1 cellular context compared by ENCODE assay signal in the genomic region with DNA sequence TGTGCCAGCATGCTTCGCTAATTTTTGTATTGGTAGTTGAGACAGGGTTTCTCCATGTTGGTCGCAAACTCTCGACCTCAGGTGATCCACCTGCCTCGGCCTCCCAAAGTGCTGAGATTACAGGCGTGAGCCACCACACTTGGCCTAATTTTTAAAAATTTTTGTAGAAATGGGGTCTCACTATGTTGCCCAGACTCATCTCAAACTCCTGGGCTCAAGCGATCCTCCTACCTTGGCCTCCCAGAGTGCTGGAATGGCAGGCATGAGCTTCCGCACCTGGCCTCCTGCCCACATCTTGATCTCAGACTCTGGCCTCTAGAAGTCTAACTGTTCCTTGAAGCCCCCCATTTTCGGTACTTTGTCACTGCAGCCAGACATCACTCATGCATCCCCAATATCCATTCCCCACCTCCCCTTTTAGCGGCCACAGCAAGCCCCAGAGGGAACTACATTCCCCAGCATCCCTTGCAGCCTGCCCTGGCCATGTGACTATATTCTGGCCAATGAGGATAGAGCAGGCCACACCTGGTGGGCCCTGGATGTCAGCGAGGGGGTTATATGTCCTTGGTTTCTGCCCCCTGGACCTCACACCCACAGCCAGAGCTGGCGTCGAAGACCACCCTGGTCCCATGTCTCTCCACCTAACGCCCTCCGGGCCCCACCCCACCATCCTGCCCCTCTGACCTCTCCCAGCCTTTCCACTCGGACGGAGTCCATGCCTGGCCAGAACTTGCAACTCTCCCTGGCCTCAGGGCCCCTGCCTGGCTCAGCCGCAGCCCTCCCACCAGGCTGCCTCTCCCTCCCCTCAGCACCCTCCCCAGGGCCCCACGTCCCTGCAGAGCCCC.
TF ChIP-seq lines count a peak whose summit lies in the region.

No MANE protein-coding gene starts in this region.

TF ChIP-seq in H1, 55 proteins besides CTCF, POLR2A, EP300 and RAD21:
- TF ChIP-seq, protein P1, sequence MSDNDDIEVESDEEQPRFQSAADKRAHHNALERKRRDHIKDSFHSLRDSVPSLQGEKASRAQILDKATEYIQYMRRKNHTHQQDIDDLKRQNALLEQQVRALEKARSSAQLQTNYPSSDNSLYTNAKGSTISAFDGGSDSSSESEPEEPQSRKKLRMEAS (IDR thresholded peaks at IDR 0.05): 0 out of 2 replicates have a peak, but pooled peaks have one; percentile 23
- TF ChIP-seq CEBPB (IDR thresholded peaks at IDR 0.05; ENCODE audit: low read depth, low read length) (no peak), CHD2 (IDR thresholded peaks at IDR 0.05; ENCODE audit: low read length) (peak; percentile 26; the same call in 1 of the 2 replicates), ASH2L (IDR thresholded peaks at IDR 0.05; ENCODE audit: low read length) (no peak), KDM1A (IDR thresholded peaks at IDR 0.05; ENCODE audit: borderline replicate concordance, low read length) (peak; percentile 52; the same call in 1 of the 2 replicates), PHF8 (conservative IDR thresholded peaks at IDR 0.05; ENCODE audit: low read depth, low read length) (no peak), SP1 (IDR thresholded peaks at IDR 0.05; ENCODE audit: low read depth, low read length) (peak; percentile 54; the same call in 1 of the 2 replicates), RFX5 (IDR thresholded peaks at IDR 0.05; ENCODE audit: borderline replicate concordance, low read depth, low read length) (no peak), TAF1 (IDR thresholded peaks at IDR 0.05; ENCODE audit: low read depth, low read length) (no peak), SIX5 (IDR thresholded peaks at IDR 0.05; ENCODE audit: low read depth, low read length) (peak; percentile 84), CTBP2 (IDR thresholded peaks at IDR 0.05; ENCODE audit: borderline replicate concordance, insufficient read depth, insufficient read length, low read length) (no peak), TCF12 (IDR thresholded peaks at IDR 0.05; ENCODE audit: low read depth, low read length) (no peak), TBP (IDR thresholded peaks at IDR 0.05; ENCODE audit: low read depth, low read length) (no peak)
- TF ChIP-seq, protein P2, sequence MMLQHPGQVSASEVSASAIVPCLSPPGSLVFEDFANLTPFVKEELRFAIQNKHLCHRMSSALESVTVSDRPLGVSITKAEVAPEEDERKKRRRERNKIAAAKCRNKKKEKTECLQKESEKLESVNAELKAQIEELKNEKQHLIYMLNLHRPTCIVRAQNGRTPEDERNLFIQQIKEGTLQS (IDR thresholded peaks at IDR 0.05; ENCODE audit: insufficient read depth, low read depth, low read length): peak; percentile 88
- TF ChIP-seq, protein P3, sequence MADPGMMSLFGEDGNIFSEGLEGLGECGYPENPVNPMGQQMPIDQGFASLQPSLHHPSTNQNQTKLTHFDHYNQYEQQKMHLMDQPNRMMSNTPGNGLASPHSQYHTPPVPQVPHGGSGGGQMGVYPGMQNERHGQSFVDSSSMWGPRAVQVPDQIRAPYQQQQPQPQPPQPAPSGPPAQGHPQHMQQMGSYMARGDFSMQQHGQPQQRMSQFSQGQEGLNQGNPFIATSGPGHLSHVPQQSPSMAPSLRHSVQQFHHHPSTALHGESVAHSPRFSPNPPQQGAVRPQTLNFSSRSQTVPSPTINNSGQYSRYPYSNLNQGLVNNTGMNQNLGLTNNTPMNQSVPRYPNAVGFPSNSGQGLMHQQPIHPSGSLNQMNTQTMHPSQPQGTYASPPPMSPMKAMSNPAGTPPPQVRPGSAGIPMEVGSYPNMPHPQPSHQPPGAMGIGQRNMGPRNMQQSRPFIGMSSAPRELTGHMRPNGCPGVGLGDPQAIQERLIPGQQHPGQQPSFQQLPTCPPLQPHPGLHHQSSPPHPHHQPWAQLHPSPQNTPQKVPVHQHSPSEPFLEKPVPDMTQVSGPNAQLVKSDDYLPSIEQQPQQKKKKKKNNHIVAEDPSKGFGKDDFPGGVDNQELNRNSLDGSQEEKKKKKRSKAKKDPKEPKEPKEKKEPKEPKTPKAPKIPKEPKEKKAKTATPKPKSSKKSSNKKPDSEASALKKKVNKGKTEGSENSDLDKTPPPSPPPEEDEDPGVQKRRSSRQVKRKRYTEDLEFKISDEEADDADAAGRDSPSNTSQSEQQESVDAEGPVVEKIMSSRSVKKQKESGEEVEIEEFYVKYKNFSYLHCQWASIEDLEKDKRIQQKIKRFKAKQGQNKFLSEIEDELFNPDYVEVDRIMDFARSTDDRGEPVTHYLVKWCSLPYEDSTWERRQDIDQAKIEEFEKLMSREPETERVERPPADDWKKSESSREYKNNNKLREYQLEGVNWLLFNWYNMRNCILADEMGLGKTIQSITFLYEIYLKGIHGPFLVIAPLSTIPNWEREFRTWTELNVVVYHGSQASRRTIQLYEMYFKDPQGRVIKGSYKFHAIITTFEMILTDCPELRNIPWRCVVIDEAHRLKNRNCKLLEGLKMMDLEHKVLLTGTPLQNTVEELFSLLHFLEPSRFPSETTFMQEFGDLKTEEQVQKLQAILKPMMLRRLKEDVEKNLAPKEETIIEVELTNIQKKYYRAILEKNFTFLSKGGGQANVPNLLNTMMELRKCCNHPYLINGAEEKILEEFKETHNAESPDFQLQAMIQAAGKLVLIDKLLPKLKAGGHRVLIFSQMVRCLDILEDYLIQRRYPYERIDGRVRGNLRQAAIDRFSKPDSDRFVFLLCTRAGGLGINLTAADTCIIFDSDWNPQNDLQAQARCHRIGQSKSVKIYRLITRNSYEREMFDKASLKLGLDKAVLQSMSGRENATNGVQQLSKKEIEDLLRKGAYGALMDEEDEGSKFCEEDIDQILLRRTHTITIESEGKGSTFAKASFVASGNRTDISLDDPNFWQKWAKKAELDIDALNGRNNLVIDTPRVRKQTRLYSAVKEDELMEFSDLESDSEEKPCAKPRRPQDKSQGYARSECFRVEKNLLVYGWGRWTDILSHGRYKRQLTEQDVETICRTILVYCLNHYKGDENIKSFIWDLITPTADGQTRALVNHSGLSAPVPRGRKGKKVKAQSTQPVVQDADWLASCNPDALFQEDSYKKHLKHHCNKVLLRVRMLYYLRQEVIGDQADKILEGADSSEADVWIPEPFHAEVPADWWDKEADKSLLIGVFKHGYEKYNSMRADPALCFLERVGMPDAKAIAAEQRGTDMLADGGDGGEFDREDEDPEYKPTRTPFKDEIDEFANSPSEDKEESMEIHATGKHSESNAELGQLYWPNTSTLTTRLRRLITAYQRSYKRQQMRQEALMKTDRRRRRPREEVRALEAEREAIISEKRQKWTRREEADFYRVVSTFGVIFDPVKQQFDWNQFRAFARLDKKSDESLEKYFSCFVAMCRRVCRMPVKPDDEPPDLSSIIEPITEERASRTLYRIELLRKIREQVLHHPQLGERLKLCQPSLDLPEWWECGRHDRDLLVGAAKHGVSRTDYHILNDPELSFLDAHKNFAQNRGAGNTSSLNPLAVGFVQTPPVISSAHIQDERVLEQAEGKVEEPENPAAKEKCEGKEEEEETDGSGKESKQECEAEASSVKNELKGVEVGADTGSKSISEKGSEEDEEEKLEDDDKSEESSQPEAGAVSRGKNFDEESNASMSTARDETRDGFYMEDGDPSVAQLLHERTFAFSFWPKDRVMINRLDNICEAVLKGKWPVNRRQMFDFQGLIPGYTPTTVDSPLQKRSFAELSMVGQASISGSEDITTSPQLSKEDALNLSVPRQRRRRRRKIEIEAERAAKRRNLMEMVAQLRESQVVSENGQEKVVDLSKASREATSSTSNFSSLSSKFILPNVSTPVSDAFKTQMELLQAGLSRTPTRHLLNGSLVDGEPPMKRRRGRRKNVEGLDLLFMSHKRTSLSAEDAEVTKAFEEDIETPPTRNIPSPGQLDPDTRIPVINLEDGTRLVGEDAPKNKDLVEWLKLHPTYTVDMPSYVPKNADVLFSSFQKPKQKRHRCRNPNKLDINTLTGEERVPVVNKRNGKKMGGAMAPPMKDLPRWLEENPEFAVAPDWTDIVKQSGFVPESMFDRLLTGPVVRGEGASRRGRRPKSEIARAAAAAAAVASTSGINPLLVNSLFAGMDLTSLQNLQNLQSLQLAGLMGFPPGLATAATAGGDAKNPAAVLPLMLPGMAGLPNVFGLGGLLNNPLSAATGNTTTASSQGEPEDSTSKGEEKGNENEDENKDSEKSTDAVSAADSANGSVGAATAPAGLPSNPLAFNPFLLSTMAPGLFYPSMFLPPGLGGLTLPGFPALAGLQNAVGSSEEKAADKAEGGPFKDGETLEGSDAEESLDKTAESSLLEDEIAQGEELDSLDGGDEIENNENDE (IDR thresholded peaks at IDR 0.05; ENCODE audit: insufficient replicate concordance, low read length): no peak
- TF ChIP-seq, protein P4, sequence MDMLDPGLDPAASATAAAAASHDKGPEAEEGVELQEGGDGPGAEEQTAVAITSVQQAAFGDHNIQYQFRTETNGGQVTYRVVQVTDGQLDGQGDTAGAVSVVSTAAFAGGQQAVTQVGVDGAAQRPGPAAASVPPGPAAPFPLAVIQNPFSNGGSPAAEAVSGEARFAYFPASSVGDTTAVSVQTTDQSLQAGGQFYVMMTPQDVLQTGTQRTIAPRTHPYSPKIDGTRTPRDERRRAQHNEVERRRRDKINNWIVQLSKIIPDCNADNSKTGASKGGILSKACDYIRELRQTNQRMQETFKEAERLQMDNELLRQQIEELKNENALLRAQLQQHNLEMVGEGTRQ (IDR thresholded peaks at IDR 0.05; ENCODE audit: low read length): peak; percentile 96
